ENCODE assay signal across 27 cellular contexts in genomic region chr6:106694343-106694742, GRCh38.
DNase-seq lines count a peak whose midpoint lies in the region; ATAC-seq, FAIRE-seq and TF ChIP-seq lines count a peak whose summit lies in the region.
"Had no signal": no experiment of that assay in that cellular context is flagged by ENCODE, and none has a peak within 500 bp of the region (broad histone marks: within the 10 kb centered on the region; RNA-seq: fewer than 3 reads in every experiment).

No MANE protein-coding gene starts in this region.

- TF ChIP-seq EP300 in stomach (IDR thresholded peaks at IDR 0.05), result no peak

- intact Hi-C loops in left colon (cut with DNase I, micrococcal nuclease) (no loop called here), stomach (cut with DNase I; ENCODE audit: low total_unique reads) (no loop called here), PC-3 (cut with micrococcal nuclease) (no loop called here)

- H3K4me1 ChIP-seq in stomach (peaks cover 0 to 27% (median 17%) of the 10 kb centered on the region in 4 donors), PC-3 (ENCODE audit: insufficient read depth, low read length) (peaks cover 17% of the 10 kb centered on the region)
- H3K4me1 ChIP-seq: sigmoid colon had no signal

- POLR2A ChIA-PET in PC-3 (lab: Charles Lee; ENCODE audit: unreplicated experiment), result no interaction called here

- H3K9me3 ChIP-seq in SU-DHL-6 (ENCODE audit: insufficient read depth, low read length), result no peaks in the 10 kb centered on the region
- no peaks in the 10 kb centered on the region for H3K9me3 ChIP-seq in stomach
- H3K9me3 ChIP-seq in PC-3 (ENCODE audit: low read length), result no peaks in the 10 kb centered on the region
- H3K9me3 ChIP-seq: sigmoid colon, tibial artery had no signal

- H3K36me3 ChIP-seq in SU-DHL-6 (ENCODE audit: low read length) (no peaks in the 10 kb centered on the region), stomach (no peaks in the 10 kb centered on the region), PC-3 (ENCODE audit: low read depth, low read length) (no peaks in the 10 kb centered on the region)
- H3K36me3 ChIP-seq: sigmoid colon, tibial artery had no signal

- H3K9me2 ChIP-seq in SU-DHL-6 (replicated peaks; ENCODE audit: insufficient read depth, low read length) (no peaks in the 10 kb centered on the region), PC-3 (replicated peaks; ENCODE audit: low read length) (no peaks in the 10 kb centered on the region)

- H3K4me3 ChIP-seq in SU-DHL-6 (ENCODE audit: insufficient read depth, low read length, poor library complexity, severe bottlenecking), result no peak overlapping the region
- no peak overlapping the region for H3K4me3 ChIP-seq in stomach
- H3K4me3 ChIP-seq in PC-3 (ENCODE audit: low read length), result no peak overlapping the region
- H3K4me3 ChIP-seq: GM12878, lung, sigmoid colon, tibial artery had no signal

- ATAC-seq in left colon (peak; percentile 51), PC-3 (no peak)
- ATAC-seq: activated CD8-positive, alpha-beta memory T cell treated with anti-CD3 and anti-CD28 coated beads, Interleukin-2, amount 10 ng/mL, durations not matched to agents 7 days and 5 days; GM12878; stimulated activated naive CD8-positive, alpha-beta T cell treated with anti-CD3 and anti-CD28 coated beads, Interleukin-15, amount 100 ng/mL, for 72 hours had no signal

- DNase-seq in GM12891 (ENCODE audit: insufficient read length, low spot score), result no peak
- peak in 1 of 2 donors; percentile 18 for DNase-seq in left colon
- DNase-seq in stomach, result peak; percentile 65
- DNase-seq in PC-3, result no peak
- DNase-seq in stimulated activated CD4-positive, alpha-beta T cell treated with anti-CD3 and anti-CD28 coated beads, Interleukin-2, amount 100 ng/mL, for 24 hours, result no peak
- DNase-seq in amygdala (lab: John Stamatoyannopoulos, UW), result no peak
- DNase-seq: activated CD4-positive, CD25-positive, alpha-beta regulatory T cell; activated CD8-positive, alpha-beta memory T cell treated with anti-CD3 and anti-CD28 coated beads, Interleukin-2, amount 10 ng/mL, durations not matched to agents 7 days and 5 days; activated naive CD4-positive, alpha-beta T cell treated with anti-CD3 and anti-CD28 coated beads, Interleukin-2, amount 10 ng/mL, durations not matched to agents 7 days and 5 days; amniotic stem cell; Calu3; DMS79 treated with DMSO at 0.1 percent for 48 hours; glutamatergic neuron; HFFc6; kidney glomerular epithelial cell; NCI-H1092; NCI-H187 treated with DMSO at 0.1 percent for 48 hours; NCI-H2227 treated with DMSO at 0.1 percent for 48 hours; posterior cingulate gyrus; sigmoid colon; stimulated activated CD4-positive, alpha-beta T cell treated with anti-CD3 and anti-CD28 coated beads, Interleukin-15, amount 100 ng/mL, for 24 hours; stimulated activated naive CD8-positive, alpha-beta T cell treated with anti-CD3 and anti-CD28 coated beads, Interleukin-15, amount 100 ng/mL, for 72 hours; T1000; tibial artery had no signal

- H4K20me1 ChIP-seq in SU-DHL-6 (ENCODE audit: low read depth, low read length), result no peaks in the 10 kb centered on the region
- H4K20me1 ChIP-seq in PC-3 (ENCODE audit: low read length), result no peaks in the 10 kb centered on the region

- CTCF ChIA-PET in PC-3 (lab: Charles Lee), result interaction anchor here (0.5 kb wide), 1 partner anchor 285 kb away, joined by 3 read pairs; no protein-coding TSS in a partner anchor

- H3K4me2 ChIP-seq in SU-DHL-6 (ENCODE audit: low read depth, low read length, poor library complexity, severe bottlenecking) (peak overlapping the region; percentile 16), PC-3 (ENCODE audit: low read length) (no peak overlapping the region)

- peak; percentile 84 for FAIRE-seq in GM12891 (lab: Jason Lieb, UNC)
- FAIRE-seq: GM12878 had no signal

- no peak for TF ChIP-seq CTCF in SU-DHL-6 (IDR thresholded peaks at IDR 0.05; ENCODE audit: insufficient read depth, low read length, poor library complexity, severe bottlenecking)
- no peak for TF ChIP-seq CTCF in stomach (IDR thresholded peaks at IDR 0.05)
- TF ChIP-seq CTCF in PC-3 (conservative IDR thresholded peaks at IDR 0.05; ENCODE audit: low read depth, low read length), result no peak

- TF ChIP-seq POLR2A in GM12891 (IDR thresholded peaks at IDR 0.05; ENCODE audit: low read depth, low read length) (no peak), stomach (IDR thresholded peaks at IDR 0.05) (no peak)

- WGBS in stomach, 5 donors, result 10 to 56% (median 34%) methylated on average over 7 to 8 of the region's 8 CpGs

- H3F3A ChIP-seq in SU-DHL-6 (ENCODE audit: insufficient read depth) (no peaks in the 10 kb centered on the region), PC-3 (ENCODE audit: low read length, unreplicated experiment) (no peaks in the 10 kb centered on the region)

- H3K27me3 ChIP-seq in SU-DHL-6 (ENCODE audit: low read length), result no peaks in the 10 kb centered on the region
- H3K27me3 ChIP-seq in stomach, result no peaks in the 10 kb centered on the region
- H3K27me3 ChIP-seq in PC-3 (ENCODE audit: low read length), result no peaks in the 10 kb centered on the region
- H3K27me3 ChIP-seq: sigmoid colon, tibial artery had no signal

- BruUV-seq in PC-3 (replicated peaks; lab: Mats Ljungman, UMichigan), result no TSS peak

- no peaks in the 10 kb centered on the region for H3K79me2 ChIP-seq in SU-DHL-6 (ENCODE audit: insufficient read depth, low read length)
- no peaks in the 10 kb centered on the region for H3K79me2 ChIP-seq in PC-3 (ENCODE audit: low read length)

- H3K9ac ChIP-seq in SU-DHL-6 (ENCODE audit: low read length) (peak overlapping the region; percentile 11; the same call in 1 of the 2 replicates), PC-3 (ENCODE audit: low read length) (no peak overlapping the region)

- no peak overlapping the region for H3K27ac ChIP-seq in SU-DHL-6 (ENCODE audit: low read depth, low read length)
- peak overlapping the region; percentile 39 to 84 (median 69) for H3K27ac ChIP-seq in stomach
- no peak overlapping the region for H3K27ac ChIP-seq in PC-3 (ENCODE audit: low read length)
- H3K27ac ChIP-seq: sigmoid colon, tibial artery had no signal

- H2AFZ ChIP-seq in SU-DHL-6 (ENCODE audit: low read depth, low read length, severe bottlenecking) (peak overlapping the region; percentile 63), PC-3 (ENCODE audit: low read length) (no peak overlapping the region)

TF ChIP-seq in GM12891, 5 proteins besides CTCF, POLR2A, EP300 and RAD21:
- no peak for TF ChIP-seq POLR2AphosphoS5 (IDR thresholded peaks at IDR 0.05; ENCODE audit: low read depth, low read length)
- no peak for TF ChIP-seq PAX5 (IDR thresholded peaks at IDR 0.05; ENCODE audit: insufficient read depth, low read length, severe bottlenecking)
- TF ChIP-seq TAF1 (IDR thresholded peaks at IDR 0.05; ENCODE audit: low read depth, low read length), result no peak
- TF ChIP-seq POU2F2 (IDR thresholded peaks at IDR 0.05; ENCODE audit: low read depth, low read length), result no peak
- TF ChIP-seq SPI1 (IDR thresholded peaks at IDR 0.05; ENCODE audit: low read depth, low read length), result no peak
TF ChIP-seq in GM12891: peak in this region for 0.

Comparison
In these comparisons a context has a peak if more than half of its experiments do, and no peak if none do; other contexts are left out.
1. H3K27ac ChIP-seq: peak in stomach (5 of 5); none in SU-DHL-6 (single experiment) and PC-3 (single experiment).